In genomic region chr16:11582157-11582814, GRCh38 we compare ENCODE assay signal across 10 cellular contexts. TPM values are rescaled to one million over a fixed set of nuclear protein-coding genes. Genes with fewer than 3 reads are reported as not detected.
DNase-seq lines count a peak whose midpoint lies in the region; ATAC-seq and TF ChIP-seq lines count a peak whose summit lies in the region.
"Had no signal": no experiment of that assay in that cellular context is flagged by ENCODE, and none has a peak within 500 bp of the region (broad histone marks: within the 10 kb centered on the region; RNA-seq: fewer than 3 reads in every experiment).

No MANE protein-coding gene starts in this region.

- H3K27ac ChIP-seq in right atrium auricular region (peak overlapping the region; percentile 2 to 71), VCaP (peak overlapping the region; percentile 80), lower lobe of right lung (no peak overlapping the region)

- H3K36me3 Mint-ChIP-seq in type B pancreatic cell: no peaks in the 10 kb centered on the region

- intact Hi-C loops in left ventricle myocardium superior (cut with micrococcal nuclease): no loop called here
- intact Hi-C loops in lower lobe of right lung (cut with DNase I): no loop called here

- no peaks in the 10 kb centered on the region for H3K9me3 Mint-ChIP-seq in type B pancreatic cell

- no peak overlapping the region for H3K27ac Mint-ChIP-seq in type B pancreatic cell

- no peak overlapping the region for H3K4me3 ChIP-seq in right atrium auricular region
- peak overlapping the region; percentile 69 for H3K4me3 ChIP-seq in lower lobe of right lung

- TF ChIP-seq CTCF in right atrium auricular region (IDR thresholded peaks at IDR 0.05) (no peak), VCaP (conservative IDR thresholded peaks at IDR 0.05) (no peak), lower lobe of right lung (IDR thresholded peaks at IDR 0.05) (no peak), type B pancreatic cell (conservative IDR thresholded peaks at IDR 0.05) (no peak)

- peaks cover 0 to 25% of the 10 kb centered on the region in 2 donors for H3K4me1 ChIP-seq in right atrium auricular region
- H3K4me1 ChIP-seq in lower lobe of right lung: peaks cover 85% of the 10 kb centered on the region

- peaks cover 7% of the 10 kb centered on the region for H3K27me3 Mint-ChIP-seq in type B pancreatic cell

- H3K9me3 ChIP-seq in right atrium auricular region (peaks cover 0 to 6% of the 10 kb centered on the region in 2 donors), lower lobe of right lung (no peaks in the 10 kb centered on the region)

- H3K4me1 Mint-ChIP-seq in type B pancreatic cell (ENCODE audit: unreplicated experiment): peaks cover 32% of the 10 kb centered on the region

- DNase-seq in right atrium auricular region (ENCODE audit: low spot score) (no peak), left ventricle myocardium superior (no peak), lower lobe of right lung (no peak), type B pancreatic cell (ENCODE audit: extremely low spot score, unreplicated experiment) (no peak), NCI-H2227 (lab: John Stamatoyannopoulos, UW; ENCODE audit: unreplicated experiment) (no peak)
- no peak for DNase-seq in stimulated activated CD4-positive, alpha-beta T cell treated with anti-CD3 and anti-CD28 coated beads, Interleukin-1b, Interleukin-23, amount 100 ng/mL, for 48 hours
- DNase-seq: C1 segment of cervical spinal cord, erythroblast had no signal

- ATAC-seq in left ventricle myocardium superior (no peak), lower lobe of right lung (no peak), GM18909 (IDR thresholded peaks at IDR 0.05; ENCODE audit: poor library complexity, unreplicated experiment) (no peak)

- H3K4me3 Mint-ChIP-seq in type B pancreatic cell: no peak overlapping the region

- H3K36me3 ChIP-seq in right atrium auricular region (no peaks in the 10 kb centered on the region), lower lobe of right lung (peaks cover 6% of the 10 kb centered on the region)

- H3K27me3 ChIP-seq in right atrium auricular region (no peaks in the 10 kb centered on the region), lower lobe of right lung (ENCODE audit: low read depth) (no peaks in the 10 kb centered on the region)

RNA-seq across cellular contexts. Expression of gene LITAF, which starts 4.4 kb away (rescaled TPM):
- total RNA-seq in right atrium auricular region (10 to 100 TPM; 48.1 to 50.7 TPM), left ventricle myocardium superior (70.8 TPM), lower lobe of right lung (281 TPM), type B pancreatic cell (ENCODE audit: low replicate concordance) (49.8 and 66.6 TPM in 2 replicates)
